In genomic region chr15:66723826-66724731, GRCh38 we compare ENCODE assay signal across 22 cellular contexts. TPM values are rescaled to one million over a fixed set of nuclear protein-coding genes. Genes with fewer than 3 reads are reported as not detected.
DNase-seq lines count a peak whose midpoint lies in the region; ATAC-seq, FAIRE-seq and TF ChIP-seq lines count a peak whose summit lies in the region.
"Had no signal": no experiment of that assay in that cellular context is flagged by ENCODE, and none has a peak within 500 bp of the region (broad histone marks: within the 10 kb centered on the region; RNA-seq: fewer than 3 reads in every experiment).

No MANE protein-coding gene starts in this region.

- H3K4me3 ChIP-seq in cardiac muscle cell (no peak overlapping the region), K562 (no peak overlapping the region), hepatocyte (no peak overlapping the region), upper lobe of left lung (peak overlapping the region in 1 of 4 donors; percentile 32), WERI-Rb-1 (ENCODE audit: low read depth, low read length) (no peak overlapping the region)
- H3K4me3 ChIP-seq: body of pancreas, thoracic aorta had no signal

- peaks cover 14% of the 10 kb centered on the region for H3K4me1 Mint-ChIP-seq in activated T-helper 17 cell treated with anti-CD3 and anti-CD28 coated beads, Interleukin-2, amount 50 U/mL, for 72 hours

- no peak overlapping the region for H3K4me2 ChIP-seq in K562 (ENCODE audit: insufficient read depth, low read length)
- H3K4me2 ChIP-seq in hepatocyte: peak overlapping the region; percentile 24

- peaks cover 8% of the 10 kb centered on the region; the same call in 1 of the 2 replicates for H4K20me1 ChIP-seq in K562 (replicated peaks; ENCODE audit: control insufficient read depth, insufficient read depth, low read length)
- H4K20me1 ChIP-seq in hepatocyte (ENCODE audit: insufficient read depth, poor library complexity, severe bottlenecking): peaks cover 74% of the 10 kb centered on the region

- no peak overlapping the region; a peak in 1 of 4 replicates for H3K9ac ChIP-seq in K562 (ENCODE audit: insufficient read depth in 1 of 2, low read depth in 2 of 2, low read length in 2 of 2)

- H3K4me1 ChIP-seq in cardiac muscle cell (ENCODE audit: low read depth): peaks cover 49% of the 10 kb centered on the region
- H3K4me1 ChIP-seq in K562 (replicated peaks in 1 of 2; ENCODE audit: control insufficient read depth in 2 of 2, insufficient read depth in 2 of 2, low read length in 2 of 2): peaks cover 37 to 45% of the 10 kb centered on the region in 2 experiments; a peak in 4 of 5 replicates
- peaks cover 61% of the 10 kb centered on the region for H3K4me1 ChIP-seq in hepatocyte (ENCODE audit: insufficient read depth)
- peaks cover 34 to 85% (median 71%) of the 10 kb centered on the region in 4 donors for H3K4me1 ChIP-seq in upper lobe of left lung

- TF ChIP-seq EP300 in K562 (IDR thresholded peaks at IDR 0.05; ENCODE audit: low read length) (no peak), upper lobe of left lung (IDR thresholded peaks at IDR 0.05) (no peak)

- H3K27me3 Mint-ChIP-seq in activated T-helper 17 cell treated with anti-CD3 and anti-CD28 coated beads, Interleukin-2, amount 50 U/mL, for 72 hours: peaks cover 3% of the 10 kb centered on the region

- H3K36me3 Mint-ChIP-seq in activated T-helper 17 cell treated with anti-CD3 and anti-CD28 coated beads, Interleukin-2, amount 50 U/mL, for 72 hours (ENCODE audit: low read depth): no peaks in the 10 kb centered on the region
- H3K36me3 Mint-ChIP-seq: activated CD8-positive, alpha-beta memory T cell treated with anti-CD3 and anti-CD28 coated beads, Interleukin-2, amount 10 ng/mL, durations not matched to agents 7 days and 5 days had no signal

- POLR2A ChIA-PET in K562 (lab: Yijun Ruan, JAX): interaction anchor here (0.6 to 1.3 kb wide), 4 partner anchors 8 to 135 kb away, joined by 3 to 4 read pairs (median 4); no protein-coding TSS in a partner anchor

- peaks cover 4% of the 10 kb centered on the region for H3K9me1 ChIP-seq in K562 (ENCODE audit: control insufficient read depth, insufficient read depth, low read length)

- H3K27me3 ChIP-seq in cardiac muscle cell (no peaks in the 10 kb centered on the region), K562 (ENCODE audit: control insufficient read depth in 2 of 2, insufficient read depth in 2 of 2, low read length in 2 of 2) (no peaks in the 10 kb centered on the region), hepatocyte (no peaks in the 10 kb centered on the region), upper lobe of left lung (no peaks in the 10 kb centered on the region), WERI-Rb-1 (ENCODE audit: insufficient read depth, low read depth, severe bottlenecking) (no peaks in the 10 kb centered on the region)
- H3K27me3 ChIP-seq: body of pancreas had no signal

- peak overlapping the region; percentile 86 for H3K27ac ChIP-seq in cardiac muscle cell
- H3K27ac ChIP-seq in K562 (ENCODE audit: extremely low read depth, low read depth, low read length): no peak overlapping the region; the same call in 2 of the 3 replicates
- H3K27ac ChIP-seq in hepatocyte: peak overlapping the region; percentile 61
- H3K27ac ChIP-seq in upper lobe of left lung: peak overlapping the region; percentile 14 to 30 (median 24)
- no peak overlapping the region for H3K27ac ChIP-seq in WERI-Rb-1
- H3K27ac ChIP-seq: body of pancreas had no signal

- H3K9me3 Mint-ChIP-seq in activated T-helper 17 cell treated with anti-CD3 and anti-CD28 coated beads, Interleukin-2, amount 50 U/mL, for 72 hours: no peaks in the 10 kb centered on the region
- H3K9me3 Mint-ChIP-seq: T-helper 2 cell treated with Interferon-gamma antibody and Interleukin-4, amounts not matched to agents 5 μg/mL and 100 μg/mL, for 36 hours had no signal

- in situ Hi-C loops in K562 (cut with MboI): no loop called here

- no TSS peak for BruUV-seq in K562 (replicated peaks; lab: Mats Ljungman, UMichigan)

- FAIRE-seq in K562 (lab: Jason Lieb, UNC): peak; percentile 62
- FAIRE-seq: frontal cortex, H54 had no signal

- H3K4me3 Mint-ChIP-seq in activated T-helper 17 cell treated with anti-CD3 and anti-CD28 coated beads, Interleukin-2, amount 50 U/mL, for 72 hours: no peak overlapping the region
- H3K4me3 Mint-ChIP-seq: activated CD8-positive, alpha-beta memory T cell treated with anti-CD3 and anti-CD28 coated beads, Interleukin-2, amount 10 ng/mL, durations not matched to agents 7 days and 5 days; T-helper 2 cell treated with Interferon-gamma antibody and Interleukin-4, amounts not matched to agents 5 μg/mL and 100 μg/mL, for 36 hours had no signal

- TF ChIP-seq CTCF in cardiac muscle cell (IDR thresholded peaks at IDR 0.05; ENCODE audit: low read depth, low read length) (no peak), K562 (IDR thresholded peaks at IDR 0.05 in 2 of 3, conservative IDR thresholded peaks at IDR 0.05 in 1 of 3; ENCODE audit: insufficient read depth in 2 of 3, low read depth in 1 of 3, low read length in 3 of 3) (no peak), hepatocyte (IDR thresholded peaks at IDR 0.05; ENCODE audit: poor library complexity) (no peak), upper lobe of left lung (IDR thresholded peaks at IDR 0.05) (no peak), WERI-Rb-1 (IDR thresholded peaks at IDR 0.05; ENCODE audit: low read depth, low read length) (no peak)

- WGBS in K562 (ENCODE audit: insufficient coverage, low coverage, missing lambda C conversion rate): 30% methylated on average over 1 of the region's 1 CpG
- WGBS in hepatocyte (ENCODE audit: low lambda C conversion rate, missing lambda C conversion rate): 67% methylated on average over 1 of the region's 1 CpG
- WGBS in upper lobe of left lung, 2 donors: 86 to 90% methylated on average over 1 of the region's 1 CpG

- H3K79me2 ChIP-seq in K562 (ENCODE audit: control insufficient read depth, insufficient read depth, low read length) (peaks cover 45% of the 10 kb centered on the region), hepatocyte (peaks cover 99% of the 10 kb centered on the region)

- CTCF ChIA-PET in K562 (lab: Yijun Ruan, JAX; ENCODE audit: low intra/inter-chr PET ratio): no interaction called here

- no peaks in the 10 kb centered on the region for H3K9me3 ChIP-seq in cardiac muscle cell (ENCODE audit: low read depth)
- no peaks in the 10 kb centered on the region for H3K9me3 ChIP-seq in K562 (replicated peaks; ENCODE audit: control insufficient read depth, insufficient read depth, low read depth, low read length)
- H3K9me3 ChIP-seq in hepatocyte (ENCODE audit: low read depth): no peaks in the 10 kb centered on the region
- H3K9me3 ChIP-seq in upper lobe of left lung: no peaks in the 10 kb centered on the region
- no peaks in the 10 kb centered on the region for H3K9me3 ChIP-seq in WERI-Rb-1 (ENCODE audit: severe bottlenecking)
- H3K9me3 ChIP-seq: body of pancreas, thoracic aorta had no signal

- intact Hi-C loops in Right ventricle myocardium superior (cut with DNase I) (no loop called here), K562 (cut with micrococcal nuclease) (no loop called here)

- ATAC-seq in Right ventricle myocardium superior (ENCODE audit: poor library complexity): no peak
- peak; percentile 26 for ATAC-seq in K562
- ATAC-seq in upper lobe of left lung (ENCODE audit: low FRiP score in 2 of 2): no peak
- no peak for ATAC-seq in activated T-helper 17 cell treated with anti-CD3 and anti-CD28 coated beads, Interleukin-2, amount 50 U/mL, for 72 hours (replicated peaks)
- ATAC-seq: activated CD8-positive, alpha-beta memory T cell treated with anti-CD3 and anti-CD28 coated beads, Interleukin-2, amount 10 ng/mL, durations not matched to agents 7 days and 5 days; body of pancreas had no signal

- H3K36me3 ChIP-seq in cardiac muscle cell (peaks cover 51% of the 10 kb centered on the region), K562 (ENCODE audit: control insufficient read depth, insufficient read depth, low read length) (peaks cover 9% of the 10 kb centered on the region; the same call in 1 of the 3 replicates), hepatocyte (replicated peaks; ENCODE audit: insufficient read depth, low read depth) (no peaks in the 10 kb centered on the region), upper lobe of left lung (peaks cover 0 to 66% (median 10%) of the 10 kb centered on the region in 4 donors), WERI-Rb-1 (peaks cover 19% of the 10 kb centered on the region)

- no peak for TF ChIP-seq RAD21 in K562 (CRISPR knock-in tag; conservative IDR thresholded peaks at IDR 0.05 in 1 of 2, IDR thresholded peaks at IDR 0.05 in 1 of 2)

- no peak for TF ChIP-seq POLR2A in K562 (conservative IDR thresholded peaks at IDR 0.05)
- no peak for TF ChIP-seq POLR2A in upper lobe of left lung (IDR thresholded peaks at IDR 0.05)

- no peaks in the 10 kb centered on the region for H3K9me2 ChIP-seq in hepatocyte (replicated peaks; ENCODE audit: insufficient read depth)

- DNase-seq in cardiac muscle cell (ENCODE audit: low read depth in 1 of 2, low spot score in 1 of 2) (no peak), Right ventricle myocardium superior (no peak), K562 (ENCODE audit: extremely low read depth in 1 of 4, low spot score in 3 of 4) (peak; percentile 33 to 51 (median 44)), hepatocyte (ENCODE audit: low spot score) (no peak), upper lobe of left lung (no peak), WERI-Rb-1 (no peak), NCI-H1092 (lab: John Stamatoyannopoulos, UW) (no peak)
- DNase-seq: 8988T; activated CD4-positive, alpha-beta T cell treated with anti-CD3 and anti-CD28 coated beads for 1 hour; activated CD8-positive, alpha-beta memory T cell treated with anti-CD3 and anti-CD28 coated beads, Interleukin-2, amount 10 ng/mL, durations not matched to agents 7 days and 5 days; activated effector memory CD4-positive, alpha-beta T cell treated with anti-CD3 and anti-CD28 coated beads, Interleukin-2, amount 50 U/mL, for 16 hours; body of pancreas; DMS79 treated with DMSO at 0.1 percent for 48 hours; NCI-H1105; NK-92 treated with Interleukin-12 subunit alpha and Interleukin-12 subunit beta, amount 100 ng/mL, for 24 hours; retina; SIG-M5 had no signal

- H2AFZ ChIP-seq in K562 (ENCODE audit: low read depth, low read length) (no peak overlapping the region), hepatocyte (no peak overlapping the region)

- no peak overlapping the region for H3K27ac Mint-ChIP-seq in activated T-helper 17 cell treated with anti-CD3 and anti-CD28 coated beads, Interleukin-2, amount 50 U/mL, for 72 hours
- H3K27ac Mint-ChIP-seq: activated CD8-positive, alpha-beta memory T cell treated with anti-CD3 and anti-CD28 coated beads, Interleukin-2, amount 10 ng/mL, durations not matched to agents 7 days and 5 days; T-helper 2 cell treated with Interferon-gamma antibody and Interleukin-4, amounts not matched to agents 5 μg/mL and 100 μg/mL, for 36 hours had no signal

RNA-seq across cellular contexts. Expression of gene SMAD6, which starts 22.0 kb away (rescaled TPM):
- total RNA-seq in cardiac muscle cell (232 and 274 TPM in 2 replicates), Right ventricle myocardium superior (14.1 TPM), K562 (2014; rRNA removed) (11.3 and 14.5 TPM in 2 replicates), K562 (2014; rRNA removed; fragmentation: Illumina TruSeq; extraction: Trizol) (1.7 and 2.5 TPM in 2 replicates), K562 (2015; rRNA removed; fragmentation: Illumina TruSeq; extraction: Trizol) (3.7 and 4.1 TPM in 2 replicates), K562 (2021) (14.2 and 15.5 TPM in 2 replicates), hepatocyte (26.4 and 35.4 TPM in 2 replicates), upper lobe of left lung (100 to 1,000 TPM in 3 of 6 donors, 10 to 100 TPM in 3; 76.6 to 377 (median 102) TPM)
- polyA plus RNA-seq in cardiac muscle cell (106 and 155 TPM in 2 replicates), K562 (2011; rRNA removed) (5.3 and 9.2 TPM in 2 replicates), K562 (2014; fragmentation: Illumina TruSeq; extraction: Trizol) (1.1 and 1.4 TPM in 2 replicates), K562 (2014; fragmentation: Nextera tagmentation; extraction: Ambion mirVana) (under 1 TPM; 0.10 to 0.13 TPM), K562 (2014; rRNA removed) (4.6 and 6.9 TPM in 2 replicates), hepatocyte (24.2 and 26.6 TPM in 2 replicates)
- total RNA-seq in K562 (2011; cell fraction: chromatin; rRNA removed; ENCODE audit: low replicate concordance): 54.6 and 73.2 TPM in 2 replicates
- 34.3 and 36.4 TPM in 2 replicates for total RNA-seq in K562 (2011; cell fraction: nucleolus; rRNA removed)
- total RNA-seq in K562 (2011; cell fraction: nucleoplasm; rRNA removed): 49.6 and 69.7 TPM in 2 replicates
- 4.6 and 10.2 TPM in 2 replicates for polyA plus RNA-seq in K562 (2011; cell fraction: cytosol; rRNA removed)
- polyA plus RNA-seq in K562 (2011; cell fraction: nucleus; rRNA removed): 10.8 and 14.0 TPM in 2 replicates
- 7.4 and 21.2 TPM in 2 replicates for polyA plus RNA-seq in K562 (2012)
- 7.7 and 9.1 TPM in 2 replicates for polyA minus RNA-seq in K562 (2011; rRNA and poly(A)+ RNA removed)
- polyA minus RNA-seq in K562 (2011; cell fraction: cytosol; rRNA and poly(A)+ RNA removed): 12.8 and 25.8 TPM in 2 replicates
- 13.9 and 32.1 TPM in 2 replicates for polyA minus RNA-seq in K562 (2011; cell fraction: nucleus; rRNA and poly(A)+ RNA removed)
- under 1 TPM in 1 of 2 donors, not detected in 1; 0.19 TPM for total RNA-seq in activated T-helper 17 cell treated with anti-CD3 and anti-CD28 coated beads, Interleukin-2, amount 50 U/mL, for 72 hours

Comparison
In these comparisons a context has a peak if more than half of its experiments do, and no peak if none do; other contexts are left out.
1. DNase-seq: peak in K562 (4 of 4); none in cardiac muscle cell (0 of 2), Right ventricle myocardium superior (single experiment), hepatocyte (single experiment), upper lobe of left lung (0 of 2), WERI-Rb-1 (single experiment) and NCI-H1092 (single experiment).
2. H3K27ac ChIP-seq: peak in cardiac muscle cell (single experiment), hepatocyte (single experiment) and upper lobe of left lung (4 of 4); none in K562 (single experiment) and WERI-Rb-1 (single experiment).